In genomic region chr4:79852305-79852730, GRCh38 we compare ENCODE assay signal across 10 cellular contexts.
DNase-seq lines count a peak whose midpoint lies in the region; ATAC-seq, FAIRE-seq and TF ChIP-seq lines count a peak whose summit lies in the region.
"Had no signal": no experiment of that assay in that cellular context is flagged by ENCODE, and none has a peak within 500 bp of the region (broad histone marks: within the 10 kb centered on the region; RNA-seq: fewer than 3 reads in every experiment).

No MANE protein-coding gene starts in this region.

- intact Hi-C loops in thyroid gland (cut with DNase I): no loop called here

- H3K4me3 ChIP-seq in thyroid gland (replicated peaks in 1 of 3): no peak overlapping the region
- H3K4me3 ChIP-seq: ascending aorta, Peyer's patch had no signal

- no peaks in the 10 kb centered on the region for H3K9me3 ChIP-seq in thyroid gland
- H3K9me3 ChIP-seq: ascending aorta, neutrophil, Peyer's patch had no signal

- ATAC-seq in GM18511 (IDR thresholded peaks at IDR 0.05; ENCODE audit: unreplicated experiment): no peak
- ATAC-seq in HG02759 (IDR thresholded peaks at IDR 0.05; ENCODE audit: unreplicated experiment): no peak

- H3K36me3 ChIP-seq in thyroid gland: no peaks in the 10 kb centered on the region
- H3K36me3 ChIP-seq: ascending aorta, neutrophil, Peyer's patch had no signal

- no peak for TF ChIP-seq CTCF in thyroid gland (IDR thresholded peaks at IDR 0.05)

- H3K27ac ChIP-seq in thyroid gland: no peak overlapping the region
- H3K27ac ChIP-seq: ascending aorta, neutrophil had no signal

- WGBS in thyroid gland, 2 donors: 45 to 58% methylated on average over 4 of the region's 4 CpGs

- FAIRE-seq in RCC 7860 (lab: Jason Lieb, UNC): no peak

- DNase-seq in HT1080 (ENCODE audit: low read depth) (peak; percentile 30), amniotic epithelial cell (ENCODE audit: low read depth) (peak; percentile 67), iPS DF 19.7 (ENCODE audit: low read depth, low spot score) (peak; percentile 3), thyroid gland (peak; percentile 1 to 2), RCC 7860 (ENCODE audit: low spot score) (no peak)

- no peaks in the 10 kb centered on the region for H3K4me1 ChIP-seq in thyroid gland
- H3K4me1 ChIP-seq: ascending aorta, Peyer's patch had no signal

- H3K27me3 ChIP-seq in thyroid gland: no peaks in the 10 kb centered on the region
- H3K27me3 ChIP-seq: ascending aorta, neutrophil, Peyer's patch had no signal

- no peak for TF ChIP-seq POLR2A in thyroid gland (IDR thresholded peaks at IDR 0.05)
